In genomic region chr2:689877-690510, GRCh38 we compare ENCODE assay signal across 26 cellular contexts. TPM values are rescaled to one million over a fixed set of nuclear protein-coding genes. Genes with fewer than 3 reads are reported as not detected.
DNase-seq lines count a peak whose midpoint lies in the region; ATAC-seq, FAIRE-seq and TF ChIP-seq lines count a peak whose summit lies in the region.
"Had no signal": no experiment of that assay in that cellular context is flagged by ENCODE, and none has a peak within 500 bp of the region (broad histone marks: within the 10 kb centered on the region; RNA-seq: fewer than 3 reads in every experiment).

No MANE protein-coding gene starts in this region.

- H3K27me3 ChIP-seq in uterus (no peaks in the 10 kb centered on the region), small intestine (ENCODE audit: control insufficient read depth in 2 of 2, insufficient read depth in 2 of 2, low read length in 2 of 2) (no peaks in the 10 kb centered on the region)
- H3K27me3 ChIP-seq: transverse colon had no signal

- H3K9me3 ChIP-seq in uterus (no peaks in the 10 kb centered on the region), small intestine (ENCODE audit: control insufficient read depth, low read depth) (peaks cover 1% of the 10 kb centered on the region)
- H3K9me3 ChIP-seq: prostate gland had no signal

- peak overlapping the region; percentile 92 to 93 for H3K27ac ChIP-seq in uterus
- no peak overlapping the region for H3K27ac ChIP-seq in small intestine (ENCODE audit: low read depth in 1 of 2, low read length in 1 of 2)
- H3K27ac ChIP-seq: heart right ventricle, prostate gland, transverse colon had no signal

- CTCF ChIA-PET in activated B cell treated with CpG ODN at 0.5 μM for 24 hours (lab: Charles Lee) = no interaction called here

- H3K9me3 Mint-ChIP-seq in activated naive CD8-positive, alpha-beta T cell (ENCODE audit: low read depth) = peaks cover 4% of the 10 kb centered on the region
- peaks cover 10% of the 10 kb centered on the region for H3K9me3 Mint-ChIP-seq in activated naive CD8-positive, alpha-beta T cell treated with anti-CD3 and anti-CD28 coated beads for 36 hours
- H3K9me3 Mint-ChIP-seq in activated B cell treated with CpG ODN at 0.5 μM for 24 hours (peaks cover 3% of the 10 kb centered on the region), nephron (peaks cover 17% of the 10 kb centered on the region)

- POLR2A ChIA-PET in activated B cell treated with CpG ODN at 0.5 μM for 24 hours (lab: Charles Lee) = interaction anchor here (0.9 kb wide), 1 partner anchor 12 kb away, joined by 9 read pairs; no protein-coding TSS in a partner anchor

- H3K4me3 ChIP-seq in uterus (peak overlapping the region in 1 of 2 donors; percentile 10), small intestine (ENCODE audit: low read depth in 1 of 2, low read length in 2 of 2) (no peak overlapping the region)
- H3K4me3 ChIP-seq: heart right ventricle, prostate gland, transverse colon had no signal

- no peak overlapping the region for H3K4me3 Mint-ChIP-seq in activated naive CD8-positive, alpha-beta T cell
- H3K4me3 Mint-ChIP-seq in activated naive CD8-positive, alpha-beta T cell treated with anti-CD3 and anti-CD28 coated beads for 36 hours = no peak overlapping the region
- H3K4me3 Mint-ChIP-seq in activated B cell treated with CpG ODN at 0.5 μM for 24 hours = no peak overlapping the region
- H3K4me3 Mint-ChIP-seq in nephron = no peak overlapping the region
- H3K4me3 Mint-ChIP-seq: activated CD8-positive, alpha-beta T cell treated with anti-CD3 and anti-CD28 coated beads, Interleukin-2, amount 10 ng/mL, durations not matched to agents 7 days and 5 days; activated T-cell treated with anti-CD3 and anti-CD28 coated beads, Interleukin-2, amount 50 U/mL, for 24 hours; mesothelial cell of epicardium; natural killer cell treated with Interleukin-12 subunit alpha and Interleukin-12 subunit beta and Interleukin-15 and Interleukin-18, amount 100 ng/mL, for 72 hours; stimulated activated effector memory CD8-positive, alpha-beta T cell treated with anti-CD3 and anti-CD28 coated beads, Interleukin-12 subunit alpha, Interleukin-12 subunit beta, amount 100 ng/mL, for 72 hours had no signal

- no peak for TF ChIP-seq CTCF in activated B cell treated with CpG ODN at 0.5 μM for 24 hours (IDR thresholded peaks at IDR 0.05)
- TF ChIP-seq CTCF in nephron (IDR thresholded peaks at IDR 0.05; ENCODE audit: unreplicated experiment in 3 of 3) = no peak
- TF ChIP-seq CTCF in uterus (IDR thresholded peaks at IDR 0.05) = no peak

- H3K27ac Mint-ChIP-seq in activated naive CD8-positive, alpha-beta T cell = peak overlapping the region; percentile 6
- H3K27ac Mint-ChIP-seq in activated naive CD8-positive, alpha-beta T cell treated with anti-CD3 and anti-CD28 coated beads for 36 hours = no peak overlapping the region
- no peak overlapping the region for H3K27ac Mint-ChIP-seq in activated B cell treated with CpG ODN at 0.5 μM for 24 hours
- H3K27ac Mint-ChIP-seq in nephron = peak overlapping the region; percentile 84 to 88 (median 86)
- H3K27ac Mint-ChIP-seq: activated CD8-positive, alpha-beta T cell treated with anti-CD3 and anti-CD28 coated beads, Interleukin-2, amount 10 ng/mL, durations not matched to agents 7 days and 5 days; activated T-cell treated with anti-CD3 and anti-CD28 coated beads, Interleukin-2, amount 50 U/mL, for 24 hours; mesothelial cell of epicardium; stimulated activated effector memory CD8-positive, alpha-beta T cell treated with anti-CD3 and anti-CD28 coated beads, Interleukin-12 subunit alpha, Interleukin-12 subunit beta, amount 100 ng/mL, for 72 hours had no signal

- WGBS in small intestine, 3 donors = 75 to 78% (median 77%) methylated on average over 19 of the region's 19 CpGs

- DNase-seq in activated naive CD8-positive, alpha-beta T cell treated with anti-CD3 and anti-CD28 coated beads for 36 hours = no peak
- DNase-seq in activated B cell treated with CpG ODN at 0.5 μM for 24 hours = no peak
- DNase-seq in uterus = no peak
- DNase-seq in T-helper 1 cell = no peak
- DNase-seq in small intestine = no peak
- DNase-seq in inferior parietal cortex (ENCODE audit: extremely low spot score) = no peak
- DNase-seq: activated CD8-positive, alpha-beta T cell treated with anti-CD3 and anti-CD28 coated beads, Interleukin-2, amount 10 ng/mL, durations not matched to agents 7 days and 5 days; activated naive CD4-positive, alpha-beta T cell treated with Interleukin-2 at 50 U/mL for 16 hours; activated T-cell treated with anti-CD3 and anti-CD28 coated beads, Interleukin-2, amount 50 U/mL, for 24 hours; anterior cingulate cortex; central memory CD4-positive, alpha-beta T cell; foreskin fibroblast; heart right ventricle; NCI-H1417 treated with DMSO at 0.1 percent for 48 hours; NCI-H510A treated with DMSO at 0.1 percent for 48 hours; NK-92 treated with Interleukin-12 subunit alpha and Interleukin-12 subunit beta, amount 100 ng/mL, for 24 hours; stimulated activated CD4-positive, alpha-beta T cell treated with anti-CD3 and anti-CD28 coated beads, Interleukin-1b, Interleukin-23, amount 100 ng/mL, for 48 hours; transverse colon had no signal

- ATAC-seq in activated B cell treated with CpG ODN at 0.5 μM for 24 hours (ENCODE audit: low read depth) = peak; percentile 69
- ATAC-seq: activated CD8-positive, alpha-beta T cell treated with anti-CD3 and anti-CD28 coated beads, Interleukin-2, amount 10 ng/mL, durations not matched to agents 7 days and 5 days; natural killer cell treated with Interleukin-12 subunit alpha and Interleukin-12 subunit beta and Interleukin-15 and Interleukin-18, amount 100 ng/mL, for 72 hours; stimulated activated effector memory CD8-positive, alpha-beta T cell treated with anti-CD3 and anti-CD28 coated beads, Interleukin-12 subunit alpha, Interleukin-12 subunit beta, amount 100 ng/mL, for 72 hours had no signal

- peaks cover 3% of the 10 kb centered on the region for H3K36me3 Mint-ChIP-seq in activated naive CD8-positive, alpha-beta T cell
- H3K36me3 Mint-ChIP-seq in activated naive CD8-positive, alpha-beta T cell treated with anti-CD3 and anti-CD28 coated beads for 36 hours = peaks cover 9% of the 10 kb centered on the region
- peaks cover 3% of the 10 kb centered on the region for H3K36me3 Mint-ChIP-seq in activated B cell treated with CpG ODN at 0.5 μM for 24 hours (ENCODE audit: low read depth)
- peaks cover 33% of the 10 kb centered on the region for H3K36me3 Mint-ChIP-seq in nephron (ENCODE audit: low read depth)
- H3K36me3 Mint-ChIP-seq: stimulated activated effector memory CD8-positive, alpha-beta T cell treated with anti-CD3 and anti-CD28 coated beads, Interleukin-12 subunit alpha, Interleukin-12 subunit beta, amount 100 ng/mL, for 72 hours had no signal

- H3K4me1 Mint-ChIP-seq in activated naive CD8-positive, alpha-beta T cell (ENCODE audit: low read depth) = peaks cover 2% of the 10 kb centered on the region
- H3K4me1 Mint-ChIP-seq in activated naive CD8-positive, alpha-beta T cell treated with anti-CD3 and anti-CD28 coated beads for 36 hours = peaks cover 4% of the 10 kb centered on the region
- H3K4me1 Mint-ChIP-seq in activated B cell treated with CpG ODN at 0.5 μM for 24 hours (peaks cover 17% of the 10 kb centered on the region), nephron (peaks cover 35% of the 10 kb centered on the region)

- H3K36me3 ChIP-seq in uterus = no peaks in the 10 kb centered on the region
- no peaks in the 10 kb centered on the region for H3K36me3 ChIP-seq in small intestine (ENCODE audit: control insufficient read depth in 2 of 2, insufficient read depth in 2 of 2, low read length in 2 of 2)
- H3K36me3 ChIP-seq: heart right ventricle, prostate gland, transverse colon had no signal

- intact Hi-C loops in activated B cell treated with CpG ODN at 0.5 μM for 24 hours (cut with micrococcal nuclease) = no loop called here
- intact Hi-C loops in uterus (cut with DNase I; ENCODE audit: low total_unique reads) = no loop called here

- peaks cover 5% of the 10 kb centered on the region for H3K27me3 Mint-ChIP-seq in activated naive CD8-positive, alpha-beta T cell
- H3K27me3 Mint-ChIP-seq in activated naive CD8-positive, alpha-beta T cell treated with anti-CD3 and anti-CD28 coated beads for 36 hours = peaks cover 23% of the 10 kb centered on the region
- no peaks in the 10 kb centered on the region for H3K27me3 Mint-ChIP-seq in activated B cell treated with CpG ODN at 0.5 μM for 24 hours
- H3K27me3 Mint-ChIP-seq in nephron (ENCODE audit: low read depth) = no peaks in the 10 kb centered on the region

- TF ChIP-seq POLR2A in uterus (IDR thresholded peaks at IDR 0.05) = no peak

- FAIRE-seq in small intestine (lab: Jason Lieb, UNC) = no peak
- FAIRE-seq: H54, RCC 7860 had no signal

- H3K4me1 ChIP-seq in uterus (peaks cover 11 to 30% of the 10 kb centered on the region in 2 donors), small intestine (ENCODE audit: control insufficient read depth in 2 of 2, insufficient read depth in 1 of 2, low read depth in 1 of 2, low read length in 1 of 2) (no peaks in the 10 kb centered on the region)
- H3K4me1 ChIP-seq: prostate gland, transverse colon had no signal

RNA-seq across cellular contexts. Expression of gene TMEM18, which starts 12.8 kb away (rescaled TPM):
- total RNA-seq in activated naive CD8-positive, alpha-beta T cell treated with anti-CD3 and anti-CD28 coated beads for 36 hours = 10 to 100 TPM; 32.6 to 34.5 TPM
- 30.8 and 34.6 TPM in 2 replicates for total RNA-seq in activated B cell treated with CpG ODN at 0.5 μM for 24 hours
- total RNA-seq in uterus = 10 to 100 TPM; 10.8 to 49.7 (median 34.3) TPM
- 10 to 100 TPM; 22.1 to 26.5 (median 25.2) TPM for polyA plus RNA-seq in small intestine

Comparison
In these comparisons a context has a peak if more than half of its experiments do, and no peak if none do; other contexts are left out.
1. H3K27ac Mint-ChIP-seq: peak in activated naive CD8-positive, alpha-beta T cell (single experiment) and nephron (3 of 3); none in activated naive CD8-positive, alpha-beta T cell treated with anti-CD3 and anti-CD28 coated beads for 36 hours (single experiment) and activated B cell treated with CpG ODN at 0.5 μM for 24 hours (single experiment).
2. H3K27ac ChIP-seq: peak in uterus (2 of 2); none in small intestine (0 of 2).